Comparison of ENCODE assay signal across 8 cellular contexts in the genomic region with DNA sequence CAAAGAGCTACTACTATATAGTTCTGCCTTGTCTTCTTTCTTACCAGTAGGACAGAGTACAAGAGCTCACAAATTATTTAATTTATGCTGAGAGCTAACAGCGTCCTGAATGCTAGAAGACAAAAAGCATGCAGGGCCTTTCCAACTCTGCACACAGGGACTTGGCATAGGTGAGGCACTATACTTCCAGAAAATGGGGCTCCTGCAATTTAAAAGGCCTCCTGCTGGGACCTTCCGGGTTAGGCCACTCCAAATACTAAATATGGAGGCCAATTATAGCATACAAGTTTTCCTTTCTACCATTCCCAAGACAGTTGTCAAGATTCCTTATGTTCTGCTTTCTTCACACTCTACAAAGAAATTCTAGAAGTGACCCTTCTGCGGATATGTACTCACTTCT.
DNase-seq lines count a peak whose midpoint lies in the region; ATAC-seq and TF ChIP-seq lines count a peak whose summit lies in the region.

No MANE protein-coding gene starts in this region.

- no peaks in the 10 kb centered on the region for H3K9me2 ChIP-seq in SU-DHL-6 (replicated peaks; ENCODE audit: insufficient read depth, low read length)

- no peaks in the 10 kb centered on the region for H3K9me3 ChIP-seq in SU-DHL-6 (ENCODE audit: insufficient read depth, low read length)

- no peaks in the 10 kb centered on the region; the same call in 1 of the 2 replicates for H3F3A ChIP-seq in SU-DHL-6 (ENCODE audit: insufficient read depth)

- peak; percentile 60 for DNase-seq in DMS79 (lab: John Stamatoyannopoulos, UW)
- no peak for DNase-seq in fibroblast of mammary gland (ENCODE audit: low read depth)
- peak; percentile 30 for DNase-seq in retina
- DNase-seq in NCI-H1930 (lab: John Stamatoyannopoulos, UW), result no peak

- peaks cover 54% of the 10 kb centered on the region for H3K79me2 ChIP-seq in SU-DHL-6 (ENCODE audit: insufficient read depth, low read length)

- peaks cover 18% of the 10 kb centered on the region; the same call in 1 of the 2 replicates for H3K36me3 ChIP-seq in SU-DHL-6 (ENCODE audit: low read length)

- no peaks in the 10 kb centered on the region for H3K27me3 ChIP-seq in SU-DHL-6 (ENCODE audit: low read length)

- peaks cover 21% of the 10 kb centered on the region for H4K20me1 ChIP-seq in SU-DHL-6 (ENCODE audit: low read depth, low read length)

- peak overlapping the region; percentile 95 for H3K4me2 ChIP-seq in SU-DHL-6 (ENCODE audit: low read depth, low read length, poor library complexity, severe bottlenecking)

- H3K9ac ChIP-seq in SU-DHL-6 (ENCODE audit: low read length), result peak overlapping the region; percentile 100

- no peak overlapping the region for H3K27ac ChIP-seq in SU-DHL-6 (ENCODE audit: low read depth, low read length)

- ATAC-seq in HG02885 (IDR thresholded peaks at IDR 0.05; ENCODE audit: poor library complexity, unreplicated experiment), result peak; percentile 9
- no peak for ATAC-seq in GM18519 (IDR thresholded peaks at IDR 0.05; ENCODE audit: low FRiP score, unreplicated experiment)
- no peak for ATAC-seq in HG03280 (IDR thresholded peaks at IDR 0.05; ENCODE audit: unreplicated experiment)

- no peak overlapping the region for H2AFZ ChIP-seq in SU-DHL-6 (ENCODE audit: low read depth, low read length, severe bottlenecking)

- no peak for TF ChIP-seq CTCF in SU-DHL-6 (IDR thresholded peaks at IDR 0.05; ENCODE audit: insufficient read depth, low read length, poor library complexity, severe bottlenecking)
- TF ChIP-seq CTCF in fibroblast of mammary gland (conservative IDR thresholded peaks at IDR 0.05; ENCODE audit: control insufficient read depth, insufficient read depth, low read depth, low read length), result no peak

- peak overlapping the region; percentile 93 for H3K4me3 ChIP-seq in SU-DHL-6 (ENCODE audit: insufficient read depth, low read length, poor library complexity, severe bottlenecking)
- peak overlapping the region; percentile 89 for H3K4me3 ChIP-seq in fibroblast of mammary gland (ENCODE audit: control insufficient read depth, low read depth, low read length)

Comparison
In these comparisons a context has a peak if more than half of its experiments do, and no peak if none do; other contexts are left out.
1. DNase-seq: peak in DMS79 (single experiment) and retina (single experiment); none in fibroblast of mammary gland (single experiment) and NCI-H1930 (0 of 2).